Comparison of ENCODE assay signal across 9 cellular contexts in the genomic region with DNA sequence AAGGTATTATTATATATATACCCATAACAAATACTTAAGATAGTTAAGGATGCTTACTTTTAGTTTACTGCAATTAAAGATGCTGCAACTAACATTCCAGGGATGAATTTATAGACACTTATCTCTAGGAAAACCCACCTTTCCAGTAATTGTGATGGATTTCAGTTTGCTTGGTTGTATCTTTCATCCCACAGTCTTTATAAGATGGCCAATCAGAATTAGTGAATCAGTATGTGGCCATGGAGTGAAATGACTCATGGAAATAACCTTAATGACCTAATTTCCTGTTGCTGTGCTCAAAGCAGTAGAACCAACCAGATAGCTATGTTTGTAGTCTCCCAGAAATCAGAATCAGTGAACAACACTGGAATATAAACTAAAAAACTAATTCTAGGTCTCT. TPM values are rescaled to one million over a fixed set of nuclear protein-coding genes. Genes with fewer than 3 reads are reported as not detected.
DNase-seq lines count a peak whose midpoint lies in the region; ATAC-seq and TF ChIP-seq lines count a peak whose summit lies in the region.
"Had no signal": no experiment of that assay in that cellular context is flagged by ENCODE, and none has a peak within 500 bp of the region (broad histone marks: within the 10 kb centered on the region; RNA-seq: fewer than 3 reads in every experiment).

No MANE protein-coding gene starts in this region.

- H3K36me3 ChIP-seq in prostate gland: no peaks in the 10 kb centered on the region
- H3K36me3 ChIP-seq in Caco-2 (ENCODE audit: control insufficient read depth, insufficient read depth, low read length): no peaks in the 10 kb centered on the region; the same call in 1 of the 2 replicates

- H3K4me1 ChIP-seq in prostate gland (replicated peaks) (no peaks in the 10 kb centered on the region), Caco-2 (no peaks in the 10 kb centered on the region)
- H3K4me1 ChIP-seq: stomach had no signal

- H3K27me3 ChIP-seq in prostate gland (replicated peaks; ENCODE audit: insufficient read depth) (no peaks in the 10 kb centered on the region), Caco-2 (replicated peaks; ENCODE audit: control insufficient read depth, insufficient read depth, low read length) (no peaks in the 10 kb centered on the region)
- H3K27me3 ChIP-seq: stomach had no signal

- H3K9me3 ChIP-seq in prostate gland: no peaks in the 10 kb centered on the region
- no peaks in the 10 kb centered on the region for H3K9me3 ChIP-seq in Caco-2

- POLR2A ChIA-PET in Caco-2 (lab: Charles Lee): no interaction called here

- no peaks in the 10 kb centered on the region for H3K4me1 Mint-ChIP-seq in Caco-2 (ENCODE audit: low read depth, unreplicated experiment)

- no peak overlapping the region for H3K27ac ChIP-seq in prostate gland
- no peak overlapping the region for H3K27ac ChIP-seq in caudate nucleus (ENCODE audit: low read depth, low read length)
- H3K27ac ChIP-seq: stomach had no signal

- CTCF ChIA-PET in Caco-2 (lab: Charles Lee): no interaction called here

- H3K9me3 Mint-ChIP-seq in Caco-2 (ENCODE audit: unreplicated experiment): no peaks in the 10 kb centered on the region

- H3K27ac Mint-ChIP-seq in Caco-2 (ENCODE audit: unreplicated experiment): no peak overlapping the region

- intact Hi-C loops in prostate gland (cut with DNase I) (no loop called here), Caco-2 (cut with micrococcal nuclease; ENCODE audit: unreplicated experiment) (no loop called here)

- peaks cover 11% of the 10 kb centered on the region for H3K36me3 Mint-ChIP-seq in Caco-2 (ENCODE audit: insufficient read depth, unreplicated experiment)

- no peak overlapping the region for H3K4me3 Mint-ChIP-seq in Caco-2 (ENCODE audit: unreplicated experiment)

- ATAC-seq in GM21526 (IDR thresholded peaks at IDR 0.05; ENCODE audit: low FRiP score, unreplicated experiment): peak; percentile 65

- TF ChIP-seq CTCF in prostate gland (IDR thresholded peaks at IDR 0.05) (no peak), Caco-2 (IDR thresholded peaks at IDR 0.05; ENCODE audit: insufficient read depth in 1 of 2, low read depth in 1 of 2, low read length in 1 of 2, severe bottlenecking in 1 of 2, unreplicated experiment in 1 of 2) (no peak)

- H3K27me3 Mint-ChIP-seq in Caco-2 (ENCODE audit: insufficient read depth, unreplicated experiment): no peaks in the 10 kb centered on the region

- TF ChIP-seq POLR2A in prostate gland (IDR thresholded peaks at IDR 0.05): no peak

- peak; percentile 0 to 3 for DNase-seq in AML-193 (lab: John Stamatoyannopoulos, UW)
- peak; percentile 12 for DNase-seq in NAMALWA (ENCODE audit: low spot score)
- DNase-seq in fibroblast of peridontal ligament (ENCODE audit: extremely low read depth): peak; percentile 25
- no peak for DNase-seq in prostate gland (ENCODE audit: low spot score)
- DNase-seq in HuH-7 (ENCODE audit: low spot score): no peak
- no peak for DNase-seq in caudate nucleus (lab: John Stamatoyannopoulos, UW)
- no peak for DNase-seq in Caco-2
- DNase-seq: stomach had no signal

- no peak overlapping the region for H3K4me3 ChIP-seq in prostate gland
- no peak overlapping the region for H3K4me3 ChIP-seq in Caco-2 (ENCODE audit: low read depth, low read length)
- H3K4me3 ChIP-seq: stomach had no signal

- BruUV-seq in Caco-2 (replicated peaks; lab: Mats Ljungman, UMichigan): no TSS peak

RNA-seq across cellular contexts. Expression of gene MOSPD2, which starts 26.4 kb away (rescaled TPM):
- 10 to 100 TPM; 12.1 to 23.1 TPM for total RNA-seq in prostate gland
- total RNA-seq in Caco-2 (2022): 13.0 and 13.8 TPM in 2 replicates

RNA-seq across cellular contexts. Expression of gene FANCB, which starts 26.7 kb away (rescaled TPM):
- total RNA-seq in prostate gland (1 to 10 TPM; 2.4 to 5.1 TPM), Caco-2 (2022) (8.1 and 8.8 TPM in 2 replicates)

Comparison
In these comparisons a context has a peak if more than half of its experiments do, and no peak if none do; other contexts are left out.
1. DNase-seq: peak in AML-193 (2 of 2), NAMALWA (single experiment) and fibroblast of peridontal ligament (single experiment); none in prostate gland (single experiment), HuH-7 (single experiment), caudate nucleus (0 of 61) and Caco-2 (0 of 2).